Comparison of ENCODE assay signal across 8 cellular contexts in the genomic region with DNA sequence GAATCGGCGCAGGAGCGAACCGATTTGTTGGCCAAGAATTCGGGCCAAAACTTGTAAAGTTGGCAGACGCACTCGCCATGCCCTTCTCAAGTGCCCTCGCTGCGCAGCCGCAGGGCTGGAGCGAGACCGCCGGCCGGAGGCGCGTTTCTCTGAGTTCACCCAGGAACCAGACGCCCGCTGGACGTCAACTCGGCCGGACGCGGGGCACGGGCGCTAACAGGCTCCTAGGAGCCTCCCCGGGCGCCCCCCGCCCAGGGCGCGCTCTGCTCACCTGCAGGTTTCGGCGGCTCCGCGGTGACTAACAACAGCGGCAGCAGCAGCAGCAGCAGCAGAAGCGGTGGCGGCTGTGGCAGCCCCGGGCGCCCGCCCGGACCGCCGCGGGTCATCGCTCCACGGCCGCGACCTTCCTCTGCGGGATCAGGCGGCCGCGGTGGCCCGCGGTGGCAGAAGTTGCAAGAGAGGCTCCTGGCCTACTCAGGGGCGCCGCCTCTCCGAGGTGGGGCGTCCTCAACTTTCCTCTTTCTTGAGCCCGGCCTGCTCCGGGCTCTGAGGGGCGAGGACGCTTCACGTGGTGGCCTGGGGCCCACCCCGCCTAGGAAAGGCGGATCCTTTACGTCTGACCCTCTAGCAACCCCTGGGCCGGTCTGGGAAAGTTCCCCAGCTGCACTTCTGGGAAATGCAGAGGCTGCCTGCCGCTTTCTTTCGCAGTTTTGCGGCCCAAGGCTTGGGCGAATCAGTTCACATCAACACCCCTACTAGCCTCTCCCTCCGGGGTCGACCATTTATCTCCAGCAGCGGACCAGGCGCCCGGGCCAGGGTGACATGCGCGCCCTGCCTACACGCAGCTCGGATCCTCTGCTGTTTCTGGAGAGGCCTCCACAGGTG. TPM values are rescaled to one million over a fixed set of nuclear protein-coding genes. Genes with fewer than 3 reads are reported as not detected.
DNase-seq lines count a peak whose midpoint lies in the region; ATAC-seq, FAIRE-seq and TF ChIP-seq lines count a peak whose summit lies in the region.

A gene with protein sequence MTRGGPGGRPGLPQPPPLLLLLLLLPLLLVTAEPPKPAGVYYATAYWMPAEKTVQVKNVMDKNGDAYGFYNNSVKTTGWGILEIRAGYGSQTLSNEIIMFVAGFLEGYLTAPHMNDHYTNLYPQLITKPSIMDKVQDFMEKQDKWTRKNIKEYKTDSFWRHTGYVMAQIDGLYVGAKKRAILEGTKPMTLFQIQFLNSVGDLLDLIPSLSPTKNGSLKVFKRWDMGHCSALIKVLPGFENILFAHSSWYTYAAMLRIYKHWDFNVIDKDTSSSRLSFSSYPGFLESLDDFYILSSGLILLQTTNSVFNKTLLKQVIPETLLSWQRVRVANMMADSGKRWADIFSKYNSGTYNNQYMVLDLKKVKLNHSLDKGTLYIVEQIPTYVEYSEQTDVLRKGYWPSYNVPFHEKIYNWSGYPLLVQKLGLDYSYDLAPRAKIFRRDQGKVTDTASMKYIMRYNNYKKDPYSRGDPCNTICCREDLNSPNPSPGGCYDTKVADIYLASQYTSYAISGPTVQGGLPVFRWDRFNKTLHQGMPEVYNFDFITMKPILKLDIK (minus strand): TSS at position 573 of the 885 bp plus-strand sequence. CDS start 187 bp downstream, at position 386.

- no peak within 1 kb of the TSS for H4K5ac ChIP-seq in mesendoderm (ENCODE audit: low read length)

- dilution Hi-C loops in endothelial cell of umbilical vein (cut with MboI; ENCODE audit: extremely low pct_ligation_motif_present, low sequenced_read_pairs): no loop called here

- TF ChIP-seq POLR2A in endothelial cell of umbilical vein (IDR thresholded peaks at IDR 0.05; ENCODE audit: low read depth, low read length): no peak

- no peaks in the 10 kb centered on the region for H3K9me2 ChIP-seq in PC-3 (replicated peaks; ENCODE audit: low read length)

- H3K79me2 ChIP-seq in PC-3 (ENCODE audit: low read length): no peaks in the 10 kb centered on the region
- H3K79me2 ChIP-seq in endothelial cell of umbilical vein (ENCODE audit: control insufficient read depth, insufficient read depth, low read length): no peaks in the 10 kb centered on the region
- peaks cover 7% of the 10 kb centered on the region for H3K79me2 ChIP-seq in mesendoderm (ENCODE audit: control insufficient read depth, insufficient read depth, low read length)

- DNase-seq in DMS53 (lab: John Stamatoyannopoulos, UW) (peak; percentile 86), GM20000 (ENCODE audit: low spot score) (peak; percentile 54), PC-3 (peak; percentile 44), endothelial cell of umbilical vein (ENCODE audit: low read depth, low spot score) (peak; percentile 8), mesendoderm (peak; percentile 92), substantia nigra (lab: John Stamatoyannopoulos, UW) (peak in 40 of 49 donors; percentile 6 to 60 (median 34)), NCI-H2081 treated with DMSO at 0.1 percent for 48 hours (lab: John Stamatoyannopoulos, UW) (no peak), NCI-H187 treated with DMSO at 0.1 percent for 48 hours (lab: John Stamatoyannopoulos, UW) (no peak)

- H3K79me1 ChIP-seq in mesendoderm (ENCODE audit: low read length): peaks cover 4% of the 10 kb centered on the region

- H2BK15ac ChIP-seq in mesendoderm (replicated peaks; ENCODE audit: low read depth): no peak within 1 kb of the TSS

- H3K23ac ChIP-seq in mesendoderm (ENCODE audit: low read length): no peak within 1 kb of the TSS

- CTCF ChIA-PET in PC-3 (lab: Charles Lee): no interaction called here
- CTCF ChIA-PET in endothelial cell of umbilical vein (lab: Charles Lee): interaction anchor here (1.0 kb wide), 1 partner anchor 26 kb away, joined by 3 read pairs; no protein-coding TSS in a partner anchor

- H3K4me1 ChIP-seq in PC-3 (ENCODE audit: insufficient read depth, low read length) (no peaks in the 10 kb centered on the region; the same call in 1 of the 2 replicates), endothelial cell of umbilical vein (ENCODE audit: control insufficient read depth, extremely low read depth, insufficient read depth, low read length) (no peaks in the 10 kb centered on the region), mesendoderm (ENCODE audit: control insufficient read depth, low read depth, low read length) (peaks cover 4% of the 10 kb centered on the region)

- peak within 1 kb of the TSS; percentile 84 for H3K4ac ChIP-seq in mesendoderm (ENCODE audit: low read depth, low read length)

- BruUV-seq in PC-3 (replicated peaks; lab: Mats Ljungman, UMichigan) (no TSS peak), endothelial cell of umbilical vein (replicated peaks; lab: Mats Ljungman, UMichigan) (no TSS peak)

- peak within 1 kb of the TSS; percentile 89 for H3K56ac ChIP-seq in mesendoderm (ENCODE audit: low read length)

- ATAC-seq in PC-3: peak; percentile 87

- H2AFZ ChIP-seq in PC-3 (ENCODE audit: low read length): peak within 1 kb of the TSS; percentile 84
- H2AFZ ChIP-seq in endothelial cell of umbilical vein (ENCODE audit: low read depth, low read length): peak within 1 kb of the TSS; percentile 23

- intact Hi-C loops in PC-3 (cut with micrococcal nuclease) (no loop called here), endothelial cell of umbilical vein (cut with micrococcal nuclease) (no loop called here)

- TF ChIP-seq CTCF in GM20000 (IDR thresholded peaks at IDR 0.05; ENCODE audit: extremely low read depth, missing control alignments) (no peak), PC-3 (conservative IDR thresholded peaks at IDR 0.05; ENCODE audit: low read depth, low read length) (no peak), endothelial cell of umbilical vein (IDR thresholded peaks at IDR 0.05; ENCODE audit: extremely low read depth in 1 of 2, insufficient read depth in 1 of 2, low read depth in 1 of 2, low read length in 2 of 2) (no peak)

- H3K36me3 ChIP-seq in PC-3 (ENCODE audit: low read depth, low read length) (no peaks in the 10 kb centered on the region), endothelial cell of umbilical vein (ENCODE audit: control insufficient read depth in 2 of 2, extremely low read depth in 1 of 2, insufficient read depth in 2 of 2, low read length in 2 of 2) (no peaks in the 10 kb centered on the region), mesendoderm (ENCODE audit: control insufficient read depth, insufficient read depth, low read length) (no peaks in the 10 kb centered on the region)

- H4K8ac ChIP-seq in mesendoderm (ENCODE audit: low read depth, low read length): peak within 1 kb of the TSS; percentile 42

- H3K4me3 ChIP-seq in PC-3 (ENCODE audit: low read length) (peak within 1 kb of the TSS; percentile 68), endothelial cell of umbilical vein (replicated peaks in 1 of 3; ENCODE audit: insufficient read depth in 1 of 3, low read depth in 1 of 3, low read length in 3 of 3) (peak within 1 kb of the TSS in 1 of 3 experiments; percentile 28), mesendoderm (ENCODE audit: low read length) (peak within 1 kb of the TSS; percentile 36)

- H3K9me3 ChIP-seq in PC-3 (ENCODE audit: low read length) (no peaks in the 10 kb centered on the region), endothelial cell of umbilical vein (replicated peaks; ENCODE audit: control insufficient read depth, insufficient read depth, low read length) (no peaks in the 10 kb centered on the region)

- peak within 1 kb of the TSS; percentile 11 for H2BK5ac ChIP-seq in mesendoderm (ENCODE audit: low read length)

- H3F3A ChIP-seq in PC-3 (ENCODE audit: low read length, unreplicated experiment): no peaks in the 10 kb centered on the region

- no CpG with 5 or more reads among the region's 80 CpGs for WGBS in mesendoderm (ENCODE audit: extremely low coverage, insufficient coverage, low lambda C conversion rate)

- FAIRE-seq in endothelial cell of umbilical vein (lab: Jason Lieb, UNC): no peak

- H2AK5ac ChIP-seq in mesendoderm (ENCODE audit: low read length): no peak within 1 kb of the TSS

- POLR2A ChIA-PET in PC-3 (lab: Charles Lee; ENCODE audit: unreplicated experiment) (no interaction called here), endothelial cell of umbilical vein (lab: Charles Lee) (interaction anchor here (0.7 kb wide), 1 partner anchor 703 kb away, joined by 3 read pairs; no protein-coding TSS in a partner anchor)

- no peaks in the 10 kb centered on the region for H3K9me1 ChIP-seq in endothelial cell of umbilical vein (replicated peaks; ENCODE audit: control insufficient read depth, extremely low read depth, insufficient read depth, low read length)

- H4K20me1 ChIP-seq in PC-3 (ENCODE audit: low read length) (no peaks in the 10 kb centered on the region), endothelial cell of umbilical vein (replicated peaks; ENCODE audit: control insufficient read depth, extremely low read depth, insufficient read depth, low read length) (no peaks in the 10 kb centered on the region)

- H3K27me3 ChIP-seq in PC-3 (ENCODE audit: low read length) (no peaks in the 10 kb centered on the region), endothelial cell of umbilical vein (ENCODE audit: control insufficient read depth in 2 of 2, insufficient read depth in 2 of 2, low read length in 2 of 2) (peaks cover 3 to 7% of the 10 kb centered on the region in 2 experiments), mesendoderm (ENCODE audit: insufficient read depth, low read length, poor library complexity) (no peaks in the 10 kb centered on the region)

- 0 out of 2 replicates have a peak within 1 kb of the TSS, but pooled peaks have one; percentile 22 for H3K9ac ChIP-seq in PC-3 (ENCODE audit: low read length)
- no peak within 1 kb of the TSS for H3K9ac ChIP-seq in endothelial cell of umbilical vein (replicated peaks; ENCODE audit: extremely low read depth, insufficient read depth, low read length)
- peak within 1 kb of the TSS; percentile 70 for H3K9ac ChIP-seq in mesendoderm (ENCODE audit: low read length)

- no peak within 1 kb of the TSS for H2BK120ac ChIP-seq in mesendoderm (ENCODE audit: low read depth, low read length)

- H3K18ac ChIP-seq in mesendoderm (ENCODE audit: low read length): peak within 1 kb of the TSS; percentile 89

- peak within 1 kb of the TSS; percentile 87 for H3K4me2 ChIP-seq in PC-3 (ENCODE audit: low read length)
- H3K4me2 ChIP-seq in endothelial cell of umbilical vein (ENCODE audit: insufficient read depth, low read length): peak within 1 kb of the TSS; percentile 5
- peak within 1 kb of the TSS; percentile 59 for H3K4me2 ChIP-seq in mesendoderm (ENCODE audit: low read length)

- H3K27ac ChIP-seq in PC-3 (ENCODE audit: low read length): no peak within 1 kb of the TSS
- H3K27ac ChIP-seq in endothelial cell of umbilical vein (ENCODE audit: insufficient read depth, low read depth, low read length): no peak within 1 kb of the TSS
- H3K27ac ChIP-seq in mesendoderm (ENCODE audit: low read depth, low read length): peak within 1 kb of the TSS; percentile 33
- H3K27ac ChIP-seq in substantia nigra (ENCODE audit: low read depth, low read length, poor library complexity, severe bottlenecking): no peak within 1 kb of the TSS

RNA-seq across cellular contexts. Expression of the gene that starts here (rescaled TPM):
- total RNA-seq in PC-3 (2014; rRNA removed) (0.87 and 1.5 TPM in 2 replicates), endothelial cell of umbilical vein (0.14 TPM in 1 of 2 replicates, not detected in the other)
- 0.04 and 0.10 TPM in 2 replicates for polyA plus RNA-seq in endothelial cell of umbilical vein
- 0.05 and 0.07 TPM in 2 replicates for polyA plus RNA-seq in endothelial cell of umbilical vein (2011; cell fraction: cytosol; rRNA removed)
- not detected in 2 replicates for polyA plus RNA-seq in endothelial cell of umbilical vein (2011; cell fraction: nucleus; rRNA removed)
- 0.26 TPM in 1 of 2 replicates, not detected in the other for polyA plus RNA-seq in endothelial cell of umbilical vein (2012)
- 0.34 TPM in 1 of 2 replicates, not detected in the other for polyA minus RNA-seq in endothelial cell of umbilical vein
- not detected for polyA minus RNA-seq in endothelial cell of umbilical vein (2011; cell fraction: cytosol; rRNA and poly(A)+ RNA removed)
- polyA minus RNA-seq in endothelial cell of umbilical vein (2011; cell fraction: nucleus; rRNA and poly(A)+ RNA removed): not detected in 2 replicates
- 71.4 TPM for polyA plus RNA-seq in mesendoderm (2013, experiment 1 of 2)
- polyA plus RNA-seq in mesendoderm (2013, experiment 2 of 2): 74.9 TPM

Comparison
In these comparisons a context has a peak if more than half of its experiments do, and no peak if none do; other contexts are left out.
1. Peak in DNase-seq and H3K4me2 ChIP-seq in endothelial cell of umbilical vein; RNA of the gene not detected or under 1 TPM.
2. DNase-seq: peak in DMS53 (single experiment), GM20000 (single experiment), PC-3 (single experiment), mesendoderm (single experiment) and substantia nigra (40 of 49); none in NCI-H2081 treated with DMSO at 0.1 percent for 48 hours (single experiment) and NCI-H187 treated with DMSO at 0.1 percent for 48 hours (single experiment).
3. H3K4me2 ChIP-seq: peak in every context shown above with its lines; median percentile 87 in PC-3; 59 in mesendoderm; 5 in endothelial cell of umbilical vein.